Comparison of ENCODE assay signal across 6 cellular contexts in the genomic region with DNA sequence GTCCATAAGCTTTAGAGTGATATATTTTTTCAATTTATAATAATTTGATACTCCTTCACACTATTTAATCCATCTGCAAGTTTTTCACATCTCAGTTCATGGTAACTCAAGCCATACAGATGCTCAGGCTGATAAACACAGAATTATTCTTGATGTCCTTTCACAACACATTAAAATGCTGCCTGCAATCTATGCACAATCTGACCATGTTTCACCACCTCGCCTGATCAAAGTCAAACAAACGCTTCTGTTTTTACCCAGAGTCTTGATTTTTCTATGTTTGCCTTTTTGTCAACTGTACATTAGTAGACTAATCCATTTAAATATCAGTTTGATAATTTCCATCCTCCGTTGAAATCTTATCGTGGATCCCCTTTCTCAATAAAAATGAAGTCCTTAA.
"Had no signal": no experiment of that assay in that cellular context is flagged by ENCODE, and none has a peak within 500 bp of the region (broad histone marks: within the 10 kb centered on the region; RNA-seq: fewer than 3 reads in every experiment).

No MANE protein-coding gene starts in this region.

- H3K27ac ChIP-seq: HL-60 had no signal

- H3K4me3 ChIP-seq: K562 had no signal

- FAIRE-seq: HTR-8/SVneo, K562 had no signal

- ATAC-seq: K562 had no signal

- DNase-seq: IMR-90, KBM-7, KG1 had no signal
